1 cellular context compared by ENCODE assay signal in the genomic region with DNA sequence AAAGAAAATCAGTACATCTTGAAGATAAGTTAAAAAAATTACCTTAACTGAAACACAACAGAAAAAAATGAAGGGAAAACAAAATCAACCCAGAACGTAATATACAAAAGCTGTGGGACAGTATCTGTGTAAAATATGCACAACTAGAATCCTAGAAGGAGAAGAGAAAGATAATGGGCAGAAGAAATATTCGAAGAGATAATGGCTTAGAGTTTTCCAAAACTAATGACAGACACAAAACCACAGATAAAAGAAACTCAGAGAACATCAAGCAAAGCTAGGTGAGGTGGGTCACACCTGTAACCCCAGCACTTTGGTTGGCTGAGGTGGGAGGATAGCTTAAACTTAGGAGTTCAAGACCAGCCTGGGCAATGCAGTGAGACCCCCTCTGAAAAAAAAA.
TF ChIP-seq lines count a peak whose summit lies in the region.

No MANE protein-coding gene starts in this region.

TF ChIP-seq in HEK293, 187 proteins besides CTCF, POLR2A, EP300 and RAD21 (continued from another document):
- TF ChIP-seq, protein P1, sequence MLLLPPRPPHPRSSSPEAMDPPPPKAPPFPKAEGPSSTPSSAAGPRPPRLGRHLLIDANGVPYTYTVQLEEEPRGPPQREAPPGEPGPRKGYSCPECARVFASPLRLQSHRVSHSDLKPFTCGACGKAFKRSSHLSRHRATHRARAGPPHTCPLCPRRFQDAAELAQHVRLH (tag by site-specific recombination; IDR thresholded peaks at IDR 0.05): no peak
